12 cellular contexts compared by ENCODE assay signal in genomic region chr11:72836111-72836510, GRCh38. TPM values are rescaled to one million over a fixed set of nuclear protein-coding genes. Genes with fewer than 3 reads are reported as not detected.
DNase-seq lines count a peak whose midpoint lies in the region; ATAC-seq and TF ChIP-seq lines count a peak whose summit lies in the region.
"Had no signal": no experiment of that assay in that cellular context is flagged by ENCODE, and none has a peak within 500 bp of the region (broad histone marks: within the 10 kb centered on the region; RNA-seq: fewer than 3 reads in every experiment).

No MANE protein-coding gene starts in this region.

- H4K20me1 ChIP-seq in fibroblast of lung (ENCODE audit: control insufficient read depth, extremely low read depth, insufficient read depth, low read length) (no peaks in the 10 kb centered on the region), osteoblast (ENCODE audit: insufficient read depth, low read length) (no peaks in the 10 kb centered on the region)

- no peak for DNase-seq in natural killer cell treated with Interleukin-12 subunit alpha and Interleukin-12 subunit beta and Interleukin-15 and Interleukin-18, amount 100 ng/mL, for 72 hours (ENCODE audit: low spot score)
- DNase-seq in natural killer cell (no peak), fibroblast of lung (ENCODE audit: low read depth in 2 of 2) (peak in 1 of 2 donors; percentile 31), osteoblast (ENCODE audit: insufficient read length, low spot score, missing footprints) (no peak), NCI-H2029 treated with DMSO at 0.1 percent for 48 hours (lab: John Stamatoyannopoulos, UW) (no peak), NAMALWA (ENCODE audit: low spot score) (no peak)
- DNase-seq: amygdala, GOT3, SK-N-SH had no signal

- H2AFZ ChIP-seq in fibroblast of lung (ENCODE audit: low read length) (no peak overlapping the region), osteoblast (ENCODE audit: low read length) (peak overlapping the region; percentile 3)

- H3K27me3 ChIP-seq in fibroblast of lung (ENCODE audit: control insufficient read depth, insufficient read depth, low read length) (no peaks in the 10 kb centered on the region), osteoblast (ENCODE audit: insufficient read depth, low read length) (no peaks in the 10 kb centered on the region)

- peak overlapping the region; percentile 78 to 85 for H3K27ac Mint-ChIP-seq in natural killer cell treated with Interleukin-12 subunit alpha and Interleukin-12 subunit beta and Interleukin-15 and Interleukin-18, amount 100 ng/mL, for 72 hours
- H3K27ac Mint-ChIP-seq in natural killer cell: peak overlapping the region in 1 of 2 donors; percentile 38

- H3K27me3 Mint-ChIP-seq in natural killer cell treated with Interleukin-12 subunit alpha and Interleukin-12 subunit beta and Interleukin-15 and Interleukin-18, amount 100 ng/mL, for 72 hours: no peaks in the 10 kb centered on the region
- H3K27me3 Mint-ChIP-seq in natural killer cell (ENCODE audit: low read depth in 2 of 2): no peaks in the 10 kb centered on the region

- no peak overlapping the region for H3K9ac ChIP-seq in fibroblast of lung (ENCODE audit: insufficient read depth, low read length)
- H3K9ac ChIP-seq: KMS-11, SK-N-SH had no signal

- H3K4me1 Mint-ChIP-seq in natural killer cell treated with Interleukin-12 subunit alpha and Interleukin-12 subunit beta and Interleukin-15 and Interleukin-18, amount 100 ng/mL, for 72 hours (ENCODE audit: low read depth in 2 of 2): peaks cover 18 to 26% of the 10 kb centered on the region in 2 donors
- peaks cover 6 to 18% of the 10 kb centered on the region in 2 donors for H3K4me1 Mint-ChIP-seq in natural killer cell

- no peak overlapping the region for H3K4me3 ChIP-seq in fibroblast of lung (replicated peaks in 1 of 4; ENCODE audit: control extremely low read depth in 1 of 4, insufficient read depth in 1 of 4, low read depth in 3 of 4, low read length in 4 of 4)
- no peak overlapping the region for H3K4me3 ChIP-seq in osteoblast (ENCODE audit: insufficient read depth, low read length)

- H3K4me2 ChIP-seq in fibroblast of lung (ENCODE audit: extremely low read depth, insufficient read depth, low read length) (no peak overlapping the region), osteoblast (ENCODE audit: insufficient read depth, low read length) (no peak overlapping the region)
- H3K4me2 ChIP-seq: KMS-11, SK-N-SH had no signal

- TF ChIP-seq CTCF in natural killer cell (IDR thresholded peaks at IDR 0.05) (no peak), fibroblast of lung (conservative IDR thresholded peaks at IDR 0.05 in 1 of 2, IDR thresholded peaks at IDR 0.05 in 1 of 2; ENCODE audit: low read depth in 1 of 2, low read length in 2 of 2) (no peak), osteoblast (IDR thresholded peaks at IDR 0.05; ENCODE audit: extremely low read depth, low read depth, low read length) (no peak)

- H3K4me3 Mint-ChIP-seq in natural killer cell treated with Interleukin-12 subunit alpha and Interleukin-12 subunit beta and Interleukin-15 and Interleukin-18, amount 100 ng/mL, for 72 hours: no peak overlapping the region
- no peak overlapping the region for H3K4me3 Mint-ChIP-seq in natural killer cell

- H3K36me3 ChIP-seq in fibroblast of lung (ENCODE audit: control insufficient read depth, insufficient read depth, low read length): no peaks in the 10 kb centered on the region
- H3K36me3 ChIP-seq in osteoblast (ENCODE audit: insufficient read depth, low read length): peaks cover 36% of the 10 kb centered on the region

- H3K4me1 ChIP-seq in fibroblast of lung (ENCODE audit: control insufficient read depth, extremely low read depth, insufficient read depth, low read length) (peaks cover 25% of the 10 kb centered on the region), osteoblast (ENCODE audit: insufficient read depth, low read length) (peaks cover 61% of the 10 kb centered on the region)

- no peaks in the 10 kb centered on the region for H3K9me3 ChIP-seq in fibroblast of lung (ENCODE audit: control insufficient read depth, insufficient read depth, low read depth, low read length)
- H3K9me3 ChIP-seq in osteoblast (ENCODE audit: low read depth, low read length): no peaks in the 10 kb centered on the region
- H3K9me3 ChIP-seq: SK-N-SH had no signal

- peaks cover 13% of the 10 kb centered on the region for H3K36me3 Mint-ChIP-seq in natural killer cell treated with Interleukin-12 subunit alpha and Interleukin-12 subunit beta and Interleukin-15 and Interleukin-18, amount 100 ng/mL, for 72 hours
- H3K36me3 Mint-ChIP-seq in natural killer cell: no peaks in the 10 kb centered on the region

- ATAC-seq in natural killer cell treated with Interleukin-12 subunit alpha and Interleukin-12 subunit beta and Interleukin-15 and Interleukin-18, amount 100 ng/mL, for 72 hours: no peak
- ATAC-seq in natural killer cell (no peak), GM19463 (IDR thresholded peaks at IDR 0.05; ENCODE audit: unreplicated experiment) (no peak), GM19397 (IDR thresholded peaks at IDR 0.05; ENCODE audit: unreplicated experiment) (no peak)

- peak overlapping the region; percentile 53 for H3K27ac ChIP-seq in fibroblast of lung (ENCODE audit: insufficient read depth, low read length)
- peak overlapping the region; percentile 2 for H3K27ac ChIP-seq in osteoblast (ENCODE audit: low read depth, low read length)
- H3K27ac ChIP-seq: KMS-11 had no signal

- intact Hi-C loops in natural killer cell (cut with micrococcal nuclease): no loop called here

- H3K79me2 ChIP-seq in fibroblast of lung (ENCODE audit: control insufficient read depth, insufficient read depth, low read length) (no peaks in the 10 kb centered on the region), osteoblast (ENCODE audit: insufficient read depth, low read length) (no peaks in the 10 kb centered on the region)

- H3K9me3 Mint-ChIP-seq in natural killer cell treated with Interleukin-12 subunit alpha and Interleukin-12 subunit beta and Interleukin-15 and Interleukin-18, amount 100 ng/mL, for 72 hours: no peaks in the 10 kb centered on the region
- H3K9me3 Mint-ChIP-seq in natural killer cell: no peaks in the 10 kb centered on the region

RNA-seq across cellular contexts. Expression of gene ATG16L2, which starts 21.9 kb away (rescaled TPM):
- 100 to 1,000 TPM in 1 of 2 donors, 10 to 100 TPM in 1; 74.7 to 113 TPM for total RNA-seq in natural killer cell treated with Interleukin-12 subunit alpha and Interleukin-12 subunit beta and Interleukin-15 and Interleukin-18, amount 100 ng/mL, for 72 hours
- total RNA-seq in natural killer cell (100 to 1,000 TPM; 172 to 190 (median 179) TPM), fibroblast of lung (5.6 and 8.8 TPM in 2 replicates), osteoblast (11.9 and 12.4 TPM in 2 replicates)
- polyA plus RNA-seq in fibroblast of lung: 3.3 and 3.8 TPM in 2 replicates
- polyA plus RNA-seq in fibroblast of lung (2012): 2.2 and 4.3 TPM in 2 replicates
- 4.7 and 10.6 TPM in 2 replicates for polyA minus RNA-seq in fibroblast of lung (ENCODE audit: low replicate concordance)

RNA-seq across cellular contexts. Expression of gene STARD10, which starts 42.3 kb away (rescaled TPM):
- 10 to 100 TPM in 1 of 2 donors, 1 to 10 TPM in 1; 9.5 to 17.8 TPM for total RNA-seq in natural killer cell treated with Interleukin-12 subunit alpha and Interleukin-12 subunit beta and Interleukin-15 and Interleukin-18, amount 100 ng/mL, for 72 hours
- 10 to 100 TPM; 10.9 to 17.3 (median 11.7) TPM for total RNA-seq in natural killer cell
- total RNA-seq in fibroblast of lung: 32.0 and 38.3 TPM in 2 replicates
- 11.4 and 20.7 TPM in 2 replicates for polyA plus RNA-seq in fibroblast of lung
- 11.3 and 22.7 TPM in 2 replicates for polyA plus RNA-seq in fibroblast of lung (2012)
- polyA minus RNA-seq in fibroblast of lung (ENCODE audit: low replicate concordance): 38.3 and 67.4 TPM in 2 replicates
- 25.3 and 25.7 TPM in 2 replicates for total RNA-seq in osteoblast
